In genomic region chr12:123502163-123502562, GRCh38 we compare ENCODE assay signal across 16 cellular contexts.
"Had no signal": no experiment of that assay in that cellular context is flagged by ENCODE, and none has a peak within 500 bp of the region (broad histone marks: within the 10 kb centered on the region; RNA-seq: fewer than 3 reads in every experiment).

No MANE protein-coding gene starts in this region.

- H3K9me3 ChIP-seq: esophagus squamous epithelium, ovary, sigmoid colon, SK-N-SH, transverse colon, uterus had no signal

- DNase-seq: activated B cell treated with CpG ODN at 0.5 μM for 24 hours; activated CD4-positive, alpha-beta memory T cell treated with anti-CD3 and anti-CD28 coated beads for 36 hours; activated CD4-positive, alpha-beta T cell treated with anti-CD3 and anti-CD28 coated beads for 4 hours; activated CD8-positive, alpha-beta memory T cell treated with anti-CD3 and anti-CD28 coated beads, Interleukin-2, amount 10 ng/mL, durations not matched to agents 7 days and 5 days; activated naive CD4-positive, alpha-beta T cell treated with Interleukin-2 at 50 U/mL for 16 hours; brain microvascular endothelial cell; cortex of kidney; effector CD8-positive, alpha-beta T cell; esophagus squamous epithelium; ovary; sigmoid colon; SK-N-SH; stimulated activated CD4-positive, alpha-beta T cell treated with anti-CD3 and anti-CD28 coated beads, Interleukin-4, amount 100 ng/mL, for 24 hours; transverse colon; uterus had no signal

- H3K9me2 ChIP-seq: SK-N-SH had no signal

- H3K4me3 ChIP-seq: esophagus squamous epithelium, lung, ovary, sigmoid colon, transverse colon, uterus had no signal

- H3K27me3 ChIP-seq: brain microvascular endothelial cell, esophagus squamous epithelium, ovary, sigmoid colon, transverse colon, uterus had no signal

- H3K4me1 ChIP-seq: esophagus squamous epithelium, sigmoid colon, transverse colon, uterus had no signal

- H3K9ac ChIP-seq: SK-N-SH had no signal

- H3K4me2 ChIP-seq: SK-N-SH had no signal

- H3K27ac ChIP-seq: brain microvascular endothelial cell, esophagus squamous epithelium, ovary, sigmoid colon, transverse colon, uterus had no signal

- H3K36me3 ChIP-seq: ovary, transverse colon, uterus had no signal
